ENCODE assay signal across 17 cellular contexts in genomic region chr14:34883954-34884353, GRCh38.
"Had no signal": no experiment of that assay in that cellular context is flagged by ENCODE, and none has a peak within 500 bp of the region (broad histone marks: within the 10 kb centered on the region; RNA-seq: fewer than 3 reads in every experiment).

No MANE protein-coding gene starts in this region.

- H3K36me3 ChIP-seq: heart right ventricle, left ventricle myocardium inferior, lower lobe of right lung, neural progenitor cell, ovary had no signal

- H3K4me3 ChIP-seq: heart right ventricle, left ventricle myocardium inferior, lower lobe of right lung, neural progenitor cell, ovary, smooth muscle cell had no signal

- H3K27me3 ChIP-seq: heart right ventricle, neural progenitor cell, ovary had no signal

- H2AFZ ChIP-seq: neural progenitor cell had no signal

- H3K4me1 ChIP-seq: heart right ventricle, left ventricle myocardium inferior, lower lobe of right lung, neural progenitor cell had no signal

- H3K9me3 ChIP-seq: heart right ventricle, left ventricle myocardium inferior, lower lobe of right lung, ovary had no signal

- H3K4me2 ChIP-seq: neural progenitor cell, smooth muscle cell had no signal

- ATAC-seq: esophagus mucosa; heart right ventricle; left cardiac atrium; lower lobe of right lung; natural killer cell treated with Interleukin-12 subunit alpha and Interleukin-12 subunit beta and Interleukin-15 and Interleukin-18, amount 100 ng/mL, for 72 hours; right cardiac atrium had no signal

- DNase-seq: effector memory CD4-positive, alpha-beta T cell; heart right ventricle; islet precursor cell; left cardiac atrium; left ventricle myocardium inferior; lower lobe of right lung; midbrain; nucleus accumbens; right cardiac atrium; stimulated activated CD4-positive, alpha-beta T cell treated with anti-CD3 and anti-CD28 coated beads, Interleukin-2, amount 100 ng/mL, for 48 hours; stimulated activated naive CD4-positive, alpha-beta T cell treated with Interleukin-2 at 50 U/mL for 16 hours; trophoblast cell had no signal

- H3K27ac ChIP-seq: heart right ventricle, left ventricle myocardium inferior, lower lobe of right lung, neural progenitor cell, ovary had no signal
